ENCODE assay signal across 11 cellular contexts in the genomic region with DNA sequence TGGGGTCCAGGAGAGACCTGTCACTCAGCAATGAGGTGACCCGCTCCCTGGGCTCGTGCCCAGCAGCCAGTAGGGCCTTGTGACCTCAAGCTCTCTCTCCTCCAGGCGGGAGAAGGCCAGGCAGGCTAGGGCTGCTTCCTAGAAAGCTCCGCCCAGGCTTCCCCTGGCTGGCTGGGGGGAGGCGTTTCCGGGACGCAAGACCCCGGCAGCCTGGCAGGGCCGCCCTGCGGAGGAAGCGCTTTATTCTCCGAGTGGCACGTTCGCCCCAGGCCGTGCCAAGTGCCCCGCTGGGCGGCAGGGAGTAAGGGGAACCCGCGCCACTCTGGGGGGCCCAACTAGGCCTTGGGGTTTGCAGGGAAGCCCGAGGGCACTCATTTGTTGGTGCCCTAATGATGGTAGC. TPM values are rescaled to one million over a fixed set of nuclear protein-coding genes. Genes with fewer than 3 reads are reported as not detected.
DNase-seq lines count a peak whose midpoint lies in the region; ATAC-seq, FAIRE-seq and TF ChIP-seq lines count a peak whose summit lies in the region.
"Had no signal": no experiment of that assay in that cellular context is flagged by ENCODE, and none has a peak within 500 bp of the region (broad histone marks: within the 10 kb centered on the region; RNA-seq: fewer than 3 reads in every experiment).

No MANE protein-coding gene starts in this region.

- no peak overlapping the region for H3K9ac ChIP-seq in colonic mucosa (ENCODE audit: low read depth in 2 of 2, low read length in 2 of 2)

- ATAC-seq in left lung (peak; percentile 93), thoracic aorta (ENCODE audit: insufficient number of reproducible peaks, low FRiP score, low read depth) (no peak), HG02610 (IDR thresholded peaks at IDR 0.05; ENCODE audit: unreplicated experiment) (no peak)

- H3K4me1 ChIP-seq in colonic mucosa (no peaks in the 10 kb centered on the region), left lung (peaks cover 14 to 28% of the 10 kb centered on the region in 2 donors), thoracic aorta (ENCODE audit: control insufficient read depth in 1 of 2, low read depth in 2 of 2) (peaks cover 5 to 8% of the 10 kb centered on the region in 2 donors)

- H3K4me3 ChIP-seq in colonic mucosa (no peak overlapping the region), left lung (no peak overlapping the region), thoracic aorta (peak overlapping the region; percentile 31)

- FAIRE-seq in urothelium cell line (lab: Jason Lieb, UNC): no peak
- FAIRE-seq: small intestine had no signal

- H3K27me3 ChIP-seq in colonic mucosa (no peaks in the 10 kb centered on the region), left lung (no peaks in the 10 kb centered on the region), thoracic aorta (replicated peaks; ENCODE audit: insufficient read depth) (no peaks in the 10 kb centered on the region)

- H3K9me3 ChIP-seq in colonic mucosa: no peaks in the 10 kb centered on the region
- no peaks in the 10 kb centered on the region for H3K9me3 ChIP-seq in left lung
- no peaks in the 10 kb centered on the region for H3K9me3 ChIP-seq in thoracic aorta

- H3K27ac ChIP-seq in colonic mucosa (no peak overlapping the region), left lung (peak overlapping the region; percentile 66 to 68), thoracic aorta (peak overlapping the region in 1 of 2 donors; percentile 19)

- DNase-seq in RPMI7951 (ENCODE audit: low read depth) (peak; percentile 72), colonic mucosa (peak; percentile 44), left lung (peak; percentile 84 to 87), thoracic aorta (ENCODE audit: low spot score) (no peak), epidermal melanocyte (ENCODE audit: insufficient read length, low spot score) (no peak), SIG-M5 (lab: John Stamatoyannopoulos, UW) (no peak), urothelium cell line (ENCODE audit: low spot score) (no peak)
- DNase-seq: amniotic stem cell, NCI-H1930, small intestine had no signal

- intact Hi-C loops in colonic mucosa (cut with DNase I): no loop called here
- intact Hi-C loops in left lung (cut with DNase I): loop anchor here in 1 of 2 donors (10.0 kb wide), 1 partner anchor 191 kb away; no protein-coding TSS in a partner anchor

- H3K36me3 ChIP-seq in colonic mucosa: no peaks in the 10 kb centered on the region
- no peaks in the 10 kb centered on the region for H3K36me3 ChIP-seq in left lung
- no peaks in the 10 kb centered on the region for H3K36me3 ChIP-seq in thoracic aorta

- TF ChIP-seq CTCF in colonic mucosa (IDR thresholded peaks at IDR 0.05): no peak
- no peak for TF ChIP-seq CTCF in left lung (IDR thresholded peaks at IDR 0.05)
- no peak for TF ChIP-seq CTCF in thoracic aorta (IDR thresholded peaks at IDR 0.05)

RNA-seq across cellular contexts. Expression of a gene that starts 21.2 kb away (rescaled TPM):
- total RNA-seq in RPMI7951 (2014; rRNA removed; shearing (Covaris generic)): 12.3 and 18.5 TPM in 2 replicates
- total RNA-seq in colonic mucosa (100 to 1,000 TPM; 116 to 140 TPM), left lung (100 to 1,000 TPM; 590 to 962 TPM), thoracic aorta (100 to 1,000 TPM; 517 to 667 TPM)

Comparison
In these comparisons a context has a peak if more than half of its experiments do, and no peak if none do; other contexts are left out.
1. DNase-seq: peak in RPMI7951 (single experiment), colonic mucosa (single experiment) and left lung (2 of 2); none in thoracic aorta (single experiment), epidermal melanocyte (single experiment), SIG-M5 (single experiment) and urothelium cell line (single experiment).